In genomic region chr4:54449999-54450398, GRCh38 we compare ENCODE assay signal across 21 cellular contexts.
A peak's percentile ranks its signal among the peaks of the same experiment; 100 is the strongest.
DNase-seq lines count a peak whose midpoint lies in the region; ATAC-seq, FAIRE-seq and TF ChIP-seq lines count a peak whose summit lies in the region.
"Had no signal": no experiment of that assay in that cellular context is flagged by ENCODE, and none has a peak within 500 bp of the region (broad histone marks: within the 10 kb centered on the region; RNA-seq: fewer than 3 reads in every experiment).

No MANE protein-coding gene starts in this region.

- H4K8ac ChIP-seq in trophoblast cell (ENCODE audit: low read depth, low read length) = no peak overlapping the region

- H3K4me1 ChIP-seq in K562 (replicated peaks in 1 of 2; ENCODE audit: control insufficient read depth in 2 of 2, insufficient read depth in 2 of 2, low read length in 2 of 2) (no peaks in the 10 kb centered on the region), trophoblast cell (ENCODE audit: control insufficient read depth in 1 of 2, insufficient read depth in 2 of 2, low read length in 2 of 2) (no peaks in the 10 kb centered on the region)
- H3K4me1 ChIP-seq: BLaER1, Caco-2 had no signal

- WGBS in K562 (ENCODE audit: insufficient coverage, low coverage, missing lambda C conversion rate) = 27% methylated on average over 5 of the region's 5 CpGs
- WGBS in trophoblast cell (ENCODE audit: extremely low coverage, insufficient coverage, insufficient read length) = no CpG with 5 or more reads among the region's 5 CpGs

- H2AK5ac ChIP-seq in trophoblast cell (ENCODE audit: low read length) = no peak overlapping the region

- H2BK120ac ChIP-seq in trophoblast cell (ENCODE audit: insufficient read depth, low read length, poor library complexity) = no peak overlapping the region

- in situ Hi-C loops in K562 (cut with MboI) = no loop called here

- H3K27ac ChIP-seq in K562 (ENCODE audit: extremely low read depth, low read depth, low read length) = no peak overlapping the region
- H3K27ac ChIP-seq in trophoblast cell (ENCODE audit: low read depth, low read length) = no peak overlapping the region
- H3K27ac ChIP-seq: 22Rv1, BLaER1, C4-2B had no signal

- no peaks in the 10 kb centered on the region for H3K79me1 ChIP-seq in trophoblast cell (ENCODE audit: low read length)

- H4K91ac ChIP-seq in trophoblast cell (ENCODE audit: low read depth, low read length) = no peak overlapping the region

- ATAC-seq in K562 = no peak
- ATAC-seq: CD8-positive, alpha-beta T cell; GM23338 had no signal

- FAIRE-seq in K562 (lab: Jason Lieb, UNC) = no peak
- FAIRE-seq: A204.1, GM12892 had no signal

- no peaks in the 10 kb centered on the region; a peak in 1 of 5 replicates for H3K27me3 ChIP-seq in K562 (ENCODE audit: control insufficient read depth in 2 of 2, insufficient read depth in 2 of 2, low read length in 2 of 2)
- no peaks in the 10 kb centered on the region for H3K27me3 ChIP-seq in trophoblast cell (ENCODE audit: insufficient read depth, low read length)
- H3K27me3 ChIP-seq: BLaER1 had no signal

- H2BK5ac ChIP-seq in trophoblast cell (ENCODE audit: low read depth, low read length, poor library complexity) = no peak overlapping the region

- no peaks in the 10 kb centered on the region for H3K79me2 ChIP-seq in K562 (ENCODE audit: control insufficient read depth, insufficient read depth, low read length)
- H3K79me2 ChIP-seq in trophoblast cell (ENCODE audit: control insufficient read depth, insufficient read depth, low read length, poor library complexity) = no peaks in the 10 kb centered on the region

- H3K4me3 ChIP-seq in K562 = no peak overlapping the region
- H3K4me3 ChIP-seq in trophoblast cell (ENCODE audit: low read depth, low read length) = no peak overlapping the region
- H3K4me3 ChIP-seq: BLaER1, GM23338 had no signal

- H2AFZ ChIP-seq in K562 (ENCODE audit: low read depth, low read length) = no peak overlapping the region
- no peak overlapping the region for H2AFZ ChIP-seq in trophoblast cell (ENCODE audit: insufficient read depth, low read length, poor library complexity)
- H2AFZ ChIP-seq: GM23338 had no signal

- no peak for TF ChIP-seq POLR2A in K562 (conservative IDR thresholded peaks at IDR 0.05)

- CTCF ChIA-PET in K562 (lab: Yijun Ruan, JAX; ENCODE audit: low intra/inter-chr PET ratio) = no interaction called here

- intact Hi-C loops in K562 (cut with micrococcal nuclease) = no loop called here

- no peaks in the 10 kb centered on the region; the same call in 1 of the 2 replicates for H3K9me3 ChIP-seq in K562 (replicated peaks; ENCODE audit: control insufficient read depth, insufficient read depth, low read depth, low read length)
- peaks cover 8% of the 10 kb centered on the region for H3K9me3 ChIP-seq in trophoblast cell (ENCODE audit: insufficient read depth, low read depth, low read length)
- H3K9me3 ChIP-seq: Caco-2 had no signal

- no peak overlapping the region for H3K18ac ChIP-seq in trophoblast cell (ENCODE audit: low read length)

- H3K23ac ChIP-seq in trophoblast cell (ENCODE audit: low read length) = no peak overlapping the region

- no peak overlapping the region for H3K14ac ChIP-seq in trophoblast cell (ENCODE audit: low read length)

- no peak overlapping the region for H4K12ac ChIP-seq in trophoblast cell (ENCODE audit: low read depth, low read length)

- POLR2A ChIA-PET in K562 (lab: Yijun Ruan, JAX) = interaction anchor here (0.8 kb wide), 1 partner anchor 17 kb away, joined by 5 read pairs; no protein-coding TSS in a partner anchor

- TF ChIP-seq EP300 in K562 (IDR thresholded peaks at IDR 0.05; ENCODE audit: low read length) = peak; percentile 30; the same call in 1 of the 2 replicates

- no peak overlapping the region for H3K4ac ChIP-seq in trophoblast cell (ENCODE audit: low read depth, low read length)

- TF ChIP-seq RAD21 in K562 (CRISPR knock-in tag; conservative IDR thresholded peaks at IDR 0.05 in 1 of 2, IDR thresholded peaks at IDR 0.05 in 1 of 2) = no peak

- H3K4me2 ChIP-seq in K562 (ENCODE audit: insufficient read depth, low read length) (no peak overlapping the region), trophoblast cell (ENCODE audit: low read length) (no peak overlapping the region)
- H3K4me2 ChIP-seq: BLaER1, GM23338 had no signal

- DNase-seq in DMS53 (lab: John Stamatoyannopoulos, UW) (peak; percentile 6), DMS53 treated with DMSO at 0.1 percent for 48 hours (lab: John Stamatoyannopoulos, UW; ENCODE audit: unreplicated experiment) (no peak), OCI-M1 (lab: John Stamatoyannopoulos, UW) (peak; percentile 62), K562 (ENCODE audit: extremely low read depth in 1 of 4, low spot score in 3 of 4) (peak in 1 of 4 experiments; percentile 7), NCI-H187 (lab: John Stamatoyannopoulos, UW) (no peak), ureter (ENCODE audit: low spot score) (no peak), trophoblast cell (no peak), DMS153 treated with DMSO at 0.1 percent for 48 hours (lab: John Stamatoyannopoulos, UW; ENCODE audit: unreplicated experiment) (no peak)
- DNase-seq: Caco-2; CD4-positive, CD25-positive, alpha-beta regulatory T cell; CD8-positive, alpha-beta T cell; DMS153; EL; GF-D8; H9 had no signal

- BruUV-seq in K562 (replicated peaks; lab: Mats Ljungman, UMichigan) = no TSS peak

- no peaks in the 10 kb centered on the region for H3K9me1 ChIP-seq in K562 (ENCODE audit: control insufficient read depth, insufficient read depth, low read length)

- no peak overlapping the region for H2BK12ac ChIP-seq in trophoblast cell (ENCODE audit: low read length)

- no peak for TF ChIP-seq CTCF in K562 (IDR thresholded peaks at IDR 0.05 in 2 of 3, conservative IDR thresholded peaks at IDR 0.05 in 1 of 3; ENCODE audit: insufficient read depth in 2 of 3, low read depth in 1 of 3, low read length in 3 of 3)

- H3K9ac ChIP-seq in K562 (ENCODE audit: insufficient read depth in 1 of 2, low read depth in 2 of 2, low read length in 2 of 2) (no peak overlapping the region), trophoblast cell (ENCODE audit: low read length) (no peak overlapping the region)
- H3K9ac ChIP-seq: BLaER1 had no signal

- no peaks in the 10 kb centered on the region for H4K20me1 ChIP-seq in K562 (replicated peaks; ENCODE audit: control insufficient read depth, insufficient read depth, low read length)
- H4K20me1 ChIP-seq: BLaER1 had no signal

- H3K36me3 ChIP-seq in K562 (ENCODE audit: control insufficient read depth, insufficient read depth, low read length) = no peaks in the 10 kb centered on the region
- H3K36me3 ChIP-seq in trophoblast cell (ENCODE audit: control insufficient read depth in 1 of 2, insufficient read depth in 2 of 2, low read length in 2 of 2) = no peaks in the 10 kb centered on the region
- H3K36me3 ChIP-seq: BLaER1 had no signal

TF ChIP-seq in K562, 482 proteins besides CTCF, POLR2A, EP300 and RAD21 (continues in another document):
- peak in 1 of 2 experiments; percentile 45; a peak in 1 of 4 replicates for TF ChIP-seq TRIM24 (IDR thresholded peaks at IDR 0.05)
- no peak for TF ChIP-seq STAG1 (CRISPR knock-in tag; IDR thresholded peaks at IDR 0.05; ENCODE audit: borderline replicate concordance)
- peak; percentile 64; the same call in 1 of the 2 replicates for TF ChIP-seq CBX1 (IDR thresholded peaks at IDR 0.05; ENCODE audit: low read depth)
- TF ChIP-seq CBX5 (IDR thresholded peaks at IDR 0.05; ENCODE audit: borderline replicate concordance, low read depth) = peak; percentile 92
- TF ChIP-seq SIX5 (IDR thresholded peaks at IDR 0.05; ENCODE audit: borderline replicate concordance in 1 of 2, insufficient read depth in 1 of 2, low read depth in 1 of 2, low read length in 2 of 2) = no peak
- peak; percentile 92 for TF ChIP-seq TRIM28 (IDR thresholded peaks at IDR 0.05)
- peak; percentile 86; the same call in 1 of the 2 replicates for TF ChIP-seq ZNF280B (CRISPR knock-in tag; IDR thresholded peaks at IDR 0.05)
- TF ChIP-seq ZNF280A (IDR thresholded peaks at IDR 0.05; ENCODE audit: low read depth, partially characterized antibody) = peak; percentile 31
- TF ChIP-seq ETS1 (conservative IDR thresholded peaks at IDR 0.05; ENCODE audit: control insufficient read depth, low read depth, low read length) = no peak
- TF ChIP-seq PTBP1 (IDR thresholded peaks at IDR 0.05; ENCODE audit: low read depth, low read length) = no peak
- no peak for TF ChIP-seq ESRRA (IDR thresholded peaks at IDR 0.05; ENCODE audit: borderline replicate concordance, low read depth)
- peak in 1 of 2 experiments; percentile 92; a peak in 2 of 3 replicates for TF ChIP-seq CBX3 (IDR thresholded peaks at IDR 0.05; ENCODE audit: borderline replicate concordance in 1 of 2, low read length in 2 of 2)

Comparison
In these comparisons a context has a peak if more than half of its experiments do, and no peak if none do; other contexts are left out.
1. DNase-seq: peak in DMS53 (single experiment) and OCI-M1 (single experiment); none in DMS53 treated with DMSO at 0.1 percent for 48 hours (single experiment), NCI-H187 (0 of 2), ureter (single experiment), trophoblast cell (0 of 2) and DMS153 treated with DMSO at 0.1 percent for 48 hours (single experiment).